ENCODE assay signal across 13 cellular contexts in genomic region chr1:18149113-18149641, GRCh38. TPM values are rescaled to one million over a fixed set of nuclear protein-coding genes. Genes with fewer than 3 reads are reported as not detected.
A peak's percentile ranks its signal among the peaks of the same experiment; 100 is the strongest.
DNase-seq lines count a peak whose midpoint lies in the region; ATAC-seq and TF ChIP-seq lines count a peak whose summit lies in the region.
"Had no signal": no experiment of that assay in that cellular context is flagged by ENCODE, and none has a peak within 500 bp of the region (broad histone marks: within the 10 kb centered on the region; RNA-seq: fewer than 3 reads in every experiment).

No MANE protein-coding gene starts in this region.

- no peak overlapping the region for H3K4me3 Mint-ChIP-seq in progenitor cell of endocrine pancreas (ENCODE audit: low read depth)

- no peaks in the 10 kb centered on the region for H3K9me3 Mint-ChIP-seq in progenitor cell of endocrine pancreas (ENCODE audit: low read depth)

- H3K27ac Mint-ChIP-seq in progenitor cell of endocrine pancreas, result no peak overlapping the region

- DNase-seq in NCI-H1417 (lab: John Stamatoyannopoulos, UW) (peak in 2 of 3 experiments; percentile 8 to 50), NCI-H1417 treated with DMSO at 0.1 percent for 48 hours (lab: John Stamatoyannopoulos, UW) (no peak), NCI-H2196 (lab: John Stamatoyannopoulos, UW; ENCODE audit: unreplicated experiment) (peak; percentile 52), cerebellum (ENCODE audit: low spot score) (peak; percentile 91), progenitor cell of endocrine pancreas (ENCODE audit: low spot score, unreplicated experiment) (no peak)
- no peak for DNase-seq in stimulated activated CD4-positive, alpha-beta T cell treated with anti-CD3 and anti-CD28 coated beads, Interleukin-4, amount 100 ng/mL, for 1 hour
- DNase-seq: activated CD8-positive, alpha-beta memory T cell treated with anti-CD3 and anti-CD28 coated beads, Interleukin-2, amount 50 U/mL, for 4 hours; head of caudate nucleus; NCI-H187; psoas muscle had no signal

- TF ChIP-seq CTCF in progenitor cell of endocrine pancreas (IDR thresholded peaks at IDR 0.05; ENCODE audit: unreplicated experiment), result peak; percentile 52

- no peaks in the 10 kb centered on the region for H3K36me3 Mint-ChIP-seq in progenitor cell of endocrine pancreas (ENCODE audit: insufficient read depth)

- H3K27me3 Mint-ChIP-seq in progenitor cell of endocrine pancreas, result peaks cover 54% of the 10 kb centered on the region

- ATAC-seq in GM21529 (IDR thresholded peaks at IDR 0.05; ENCODE audit: unreplicated experiment), result no peak
- ATAC-seq in GM18861 (IDR thresholded peaks at IDR 0.05; ENCODE audit: unreplicated experiment), result no peak

- no peaks in the 10 kb centered on the region for H3K4me1 Mint-ChIP-seq in progenitor cell of endocrine pancreas (ENCODE audit: low read depth)

RNA-seq across cellular contexts. Expression of gene IGSF21, which starts 41.6 kb away (rescaled TPM):
- total RNA-seq in cerebellum (17.3 TPM), progenitor cell of endocrine pancreas (not detected in 2 replicates)
- total RNA-seq: HT1080 had no signal

Comparison
In these comparisons a context has a peak if more than half of its experiments do, and no peak if none do; other contexts are left out.
1. DNase-seq: peak in NCI-H1417 (2 of 3), NCI-H2196 (single experiment) and cerebellum (single experiment); none in NCI-H1417 treated with DMSO at 0.1 percent for 48 hours (single experiment), progenitor cell of endocrine pancreas (single experiment) and stimulated activated CD4-positive, alpha-beta T cell treated with anti-CD3 and anti-CD28 coated beads, Interleukin-4, amount 100 ng/mL, for 1 hour (single experiment).
2. RNA of gene IGSF21, which starts 41.6 kb away (total RNA-seq): 17.3 TPM in cerebellum (single experiment); not detected in progenitor cell of endocrine pancreas; every median in the first group is over 10 times any median in the second.